In the genomic region with DNA sequence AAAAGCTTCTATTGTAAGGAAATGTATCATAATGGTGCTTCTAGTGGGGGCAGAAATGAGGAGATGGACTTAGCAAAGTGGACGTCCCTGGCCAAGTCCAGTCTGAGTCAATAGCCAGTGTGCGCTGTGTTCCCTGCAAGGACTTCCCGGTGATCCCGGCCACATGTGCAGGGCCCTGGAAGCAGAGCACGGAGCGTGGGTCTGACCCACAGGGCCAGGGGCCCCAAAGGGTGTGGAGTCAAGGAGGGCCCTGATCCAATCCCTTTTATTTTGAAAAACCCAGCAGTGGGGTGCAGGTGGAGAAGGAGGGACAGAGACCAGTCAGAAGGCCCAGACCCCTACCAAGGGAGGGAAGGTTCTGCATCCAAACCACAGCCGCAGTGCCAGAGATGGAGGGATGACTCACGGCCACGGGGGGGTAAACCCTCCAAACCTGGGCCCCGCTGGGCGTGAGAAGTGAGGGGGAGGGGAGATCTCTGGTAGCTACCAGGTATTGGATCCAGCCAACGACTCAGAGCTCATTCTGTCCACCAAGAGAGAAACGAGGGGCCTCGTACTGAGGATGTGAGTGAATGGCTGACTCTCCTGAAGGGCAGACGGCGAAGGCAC, we compare ENCODE assay signal across 26 cellular contexts. TPM values are rescaled to one million over a fixed set of nuclear protein-coding genes. Genes with fewer than 3 reads are reported as not detected.
"Had no signal": no experiment of that assay in that cellular context is flagged by ENCODE, and none has a peak within 500 bp of the region (broad histone marks: within the 10 kb centered on the region; RNA-seq: fewer than 3 reads in every experiment).

No MANE protein-coding gene starts in this region.

- H3K9me3 Mint-ChIP-seq: activated naive CD4-positive, alpha-beta T cell treated with anti-CD3 and anti-CD28 coated beads, Interleukin-2, amount 10 ng/mL, durations not matched to agents 7 days and 5 days; activated naive CD8-positive, alpha-beta T cell treated with anti-CD3 and anti-CD28 coated beads for 36 hours; activated T-cell treated with anti-CD3 and anti-CD28 coated beads, Interleukin-2, amount 50 U/mL, for 72 hours; activated T-helper 2 cell treated with anti-CD3 and anti-CD28 coated beads, Interferon-gamma antibody, Interleukin-2, Interleukin-4, amounts not matched to agents 10 μg/mL and 5 μg/mL and 100 μg/mL, durations not matched to agents 14 hours and 24 hours and 36 hours had no signal

- DNase-seq: activated CD8-positive, alpha-beta memory T cell treated with anti-CD3 and anti-CD28 coated beads, Interleukin-2, amount 50 U/mL, for 4 hours; activated gamma-delta T cell treated with Interleukin-2 at 50 U/mL for 16 hours; activated naive CD4-positive, alpha-beta T cell treated with anti-CD3 and anti-CD28 coated beads, Interleukin-2, amount 10 ng/mL, durations not matched to agents 7 days and 5 days; activated naive CD8-positive, alpha-beta T cell treated with anti-CD3 and anti-CD28 coated beads for 36 hours; brain microvascular endothelial cell; cerebellar nuclear complex; Kasumi-1; KBM-7; NCI-H1092 treated with DMSO at 0.1 percent for 48 hours; NCI-H1417 treated with DMSO at 0.1 percent for 48 hours; NCI-H1694; NCI-H2029; NCI-H2107; NCI-H2171 treated with DMSO at 0.1 percent for 48 hours; NCI-H226; NCI-H510A; NCI-H526 treated with DMSO at 0.1 percent for 48 hours; NCI-H82; SIG-M5; T-helper 17 cell had no signal

- H3K36me3 Mint-ChIP-seq: activated naive CD4-positive, alpha-beta T cell treated with anti-CD3 and anti-CD28 coated beads, Interleukin-2, amount 10 ng/mL, durations not matched to agents 7 days and 5 days; activated naive CD8-positive, alpha-beta T cell treated with anti-CD3 and anti-CD28 coated beads for 36 hours had no signal

- H3K27me3 Mint-ChIP-seq: activated naive CD8-positive, alpha-beta T cell treated with anti-CD3 and anti-CD28 coated beads for 36 hours had no signal

- H3K4me3 ChIP-seq: cardiac muscle cell had no signal

- H3K4me3 Mint-ChIP-seq: activated naive CD4-positive, alpha-beta T cell treated with anti-CD3 and anti-CD28 coated beads, Interleukin-2, amount 10 ng/mL, durations not matched to agents 7 days and 5 days; activated naive CD8-positive, alpha-beta T cell treated with anti-CD3 and anti-CD28 coated beads for 36 hours; activated T-cell treated with anti-CD3 and anti-CD28 coated beads, Interleukin-2, amount 50 U/mL, for 72 hours; T-helper 17 cell had no signal

- H3K27me3 ChIP-seq: brain microvascular endothelial cell, cardiac muscle cell had no signal

- H3K36me3 ChIP-seq: brain microvascular endothelial cell, cardiac muscle cell had no signal

- H3K27ac ChIP-seq: brain microvascular endothelial cell, cardiac muscle cell had no signal

- H3K27ac Mint-ChIP-seq: activated naive CD4-positive, alpha-beta T cell treated with anti-CD3 and anti-CD28 coated beads, Interleukin-2, amount 10 ng/mL, durations not matched to agents 7 days and 5 days; activated naive CD8-positive, alpha-beta T cell treated with anti-CD3 and anti-CD28 coated beads for 36 hours; activated T-cell treated with anti-CD3 and anti-CD28 coated beads, Interleukin-2, amount 50 U/mL, for 72 hours; activated T-helper 2 cell treated with anti-CD3 and anti-CD28 coated beads, Interferon-gamma antibody, Interleukin-2, Interleukin-4, amounts not matched to agents 10 μg/mL and 5 μg/mL and 100 μg/mL, durations not matched to agents 14 hours and 24 hours and 36 hours; T-helper 17 cell had no signal

- ATAC-seq: activated CD4-positive, CD25-positive, alpha-beta regulatory T cell treated with anti-CD3 and anti-CD28 coated beads, Interleukin-2, amount 50 U/mL, for 24 hours; activated T-cell treated with anti-CD3 and anti-CD28 coated beads, Interleukin-2, amount 50 U/mL, for 72 hours; T-helper 17 cell had no signal

RNA-seq across cellular contexts. Expression of gene VIPR2, which starts 57.2 kb away (rescaled TPM):
- total RNA-seq: activated naive CD8-positive, alpha-beta T cell treated with anti-CD3 and anti-CD28 coated beads for 36 hours; OCI-LY7; RPMI7951; T-helper 17 cell had no signal
